10 cellular contexts compared by ENCODE assay signal in genomic region chr11:56953907-56954306, GRCh38. TPM values are rescaled to one million over a fixed set of nuclear protein-coding genes. Genes with fewer than 3 reads are reported as not detected.
"Had no signal": no experiment of that assay in that cellular context is flagged by ENCODE, and none has a peak within 500 bp of the region (broad histone marks: within the 10 kb centered on the region; RNA-seq: fewer than 3 reads in every experiment).

No MANE protein-coding gene starts in this region.

RNA-seq across cellular contexts. Expression of gene OR5AK2, which starts 34.8 kb away (rescaled TPM):
- polyA plus RNA-seq: naive thymus-derived CD8-positive, alpha-beta T cell; neural cell; ovary; pancreas; psoas muscle; right cardiac atrium; sigmoid colon; small intestine; smooth muscle cell; spleen had no signal
